8 cellular contexts compared by ENCODE assay signal in the genomic region with DNA sequence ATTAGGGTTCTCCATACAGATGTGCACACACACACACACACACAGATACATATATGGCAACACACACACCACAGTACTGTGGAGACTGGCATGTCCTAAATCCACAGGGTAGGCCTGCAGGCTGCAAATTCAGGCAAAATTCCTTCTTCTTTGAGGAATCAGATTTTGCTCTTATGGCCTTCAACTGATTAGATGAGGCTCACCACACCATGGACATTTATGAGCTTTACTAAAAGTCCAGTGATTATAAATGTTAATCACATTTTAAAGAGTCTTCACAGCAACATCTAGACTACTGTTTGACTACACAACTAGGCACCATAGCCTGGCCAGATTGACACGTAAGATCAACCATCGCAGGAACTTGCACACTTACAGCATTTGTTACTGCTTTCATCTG.
"Had no signal": no experiment of that assay in that cellular context is flagged by ENCODE, and none has a peak within 500 bp of the region (broad histone marks: within the 10 kb centered on the region; RNA-seq: fewer than 3 reads in every experiment).

No MANE protein-coding gene starts in this region.

- H3K4me3 ChIP-seq: GM12878 had no signal

- DNase-seq: GDM1, GF-D8 had no signal

- FAIRE-seq: G401.6, GM12878, GM12891, GM12892, GM18507, GM19239 had no signal

- ATAC-seq: GM12878 had no signal
